In genomic region chr1:84505167-84506001, GRCh38 we compare ENCODE assay signal across 8 cellular contexts. TPM values are rescaled to one million over a fixed set of nuclear protein-coding genes. Genes with fewer than 3 reads are reported as not detected.
DNase-seq lines count a peak whose midpoint lies in the region; ATAC-seq and TF ChIP-seq lines count a peak whose summit lies in the region.

No MANE protein-coding gene starts in this region.

- TF ChIP-seq POLR2A in prostate gland (IDR thresholded peaks at IDR 0.05) = no peak

- H3K9me3 ChIP-seq in adipocyte (ENCODE audit: control insufficient read depth, low read length) (no peaks in the 10 kb centered on the region), prostate gland (no peaks in the 10 kb centered on the region)

- H3K4me3 ChIP-seq in adipocyte (ENCODE audit: low read length) (peak overlapping the region; percentile 91), prostate gland (peak overlapping the region; percentile 59 to 83)

- H3K27me3 ChIP-seq in adipocyte (replicated peaks; ENCODE audit: control insufficient read depth, insufficient read depth, low read length) (no peaks in the 10 kb centered on the region), prostate gland (replicated peaks; ENCODE audit: insufficient read depth) (no peaks in the 10 kb centered on the region)

- peak; percentile 3 for DNase-seq in COLO829 (ENCODE audit: low spot score)
- peak; percentile 25 for DNase-seq in NCI-H345 treated with DMSO at 0.1 percent for 48 hours (lab: John Stamatoyannopoulos, UW; ENCODE audit: unreplicated experiment)
- peak; percentile 86 for DNase-seq in adipocyte (ENCODE audit: low read depth)
- DNase-seq in left cardiac atrium = peak; percentile 79
- DNase-seq in prostate gland (ENCODE audit: low spot score) = peak; percentile 35
- DNase-seq in activated effector memory CD4-positive, alpha-beta T cell treated with Interleukin-2 at 50 U/mL for 16 hours = no peak

- no peak for TF ChIP-seq CTCF in prostate gland (IDR thresholded peaks at IDR 0.05)

- peak overlapping the region; percentile 94 for H3K9ac ChIP-seq in adipocyte (ENCODE audit: low read length)

- under 1% methylated on average over 30 of the region's 58 CpGs for WGBS in prostate gland

- H3K27ac ChIP-seq in prostate gland = peak overlapping the region; percentile 95 to 96

- peak; percentile 45 for ATAC-seq in GM18907 (IDR thresholded peaks at IDR 0.05; ENCODE audit: unreplicated experiment)
- ATAC-seq in HG03097 (IDR thresholded peaks at IDR 0.05; ENCODE audit: low FRiP score, unreplicated experiment) = peak; percentile 31
- ATAC-seq in left cardiac atrium = peak; percentile 72 to 82

- intact Hi-C loops in left cardiac atrium (cut with DNase I) (loop anchor here in 1 of 2 donors (5.0 kb wide), 1 partner anchor 67 kb away; the partner anchor contains the start of gene CTBS), prostate gland (cut with DNase I) (loop anchor here (5.0 kb wide), 1 partner anchor 67 kb away; the partner anchor contains the start of gene CTBS)

- peaks cover 13% of the 10 kb centered on the region for H3K36me3 ChIP-seq in adipocyte (ENCODE audit: control insufficient read depth, insufficient read depth, low read length, severe bottlenecking)
- no peaks in the 10 kb centered on the region for H3K36me3 ChIP-seq in prostate gland

- peaks cover 28% of the 10 kb centered on the region for H3K4me1 ChIP-seq in adipocyte (ENCODE audit: control insufficient read depth, insufficient read depth, low read length)
- H3K4me1 ChIP-seq in prostate gland (replicated peaks) = peaks cover 2% of the 10 kb centered on the region

RNA-seq across cellular contexts. Expression of gene SPATA1, which starts 0.8 kb away (rescaled TPM):
- total RNA-seq in left cardiac atrium (1 to 10 TPM in 1 of 2 donors, under 1 TPM in 1; 0.77 to 2.2 TPM), prostate gland (1 to 10 TPM in 1 of 2 donors, under 1 TPM in 1; 0.05 to 3.8 TPM)

RNA-seq across cellular contexts. Expression of gene GNG5, which starts 1.0 kb away (rescaled TPM):
- total RNA-seq in left cardiac atrium (100 to 1,000 TPM; 141 to 155 TPM), prostate gland (100 to 1,000 TPM; 111 to 116 TPM)

RNA-seq across cellular contexts. Expression of gene RPF1, which starts 26.3 kb away (rescaled TPM):
- total RNA-seq in left cardiac atrium (10 to 100 TPM; 28.5 to 32.1 TPM), prostate gland (10 to 100 TPM; 38.4 TPM)
